In the genomic region with DNA sequence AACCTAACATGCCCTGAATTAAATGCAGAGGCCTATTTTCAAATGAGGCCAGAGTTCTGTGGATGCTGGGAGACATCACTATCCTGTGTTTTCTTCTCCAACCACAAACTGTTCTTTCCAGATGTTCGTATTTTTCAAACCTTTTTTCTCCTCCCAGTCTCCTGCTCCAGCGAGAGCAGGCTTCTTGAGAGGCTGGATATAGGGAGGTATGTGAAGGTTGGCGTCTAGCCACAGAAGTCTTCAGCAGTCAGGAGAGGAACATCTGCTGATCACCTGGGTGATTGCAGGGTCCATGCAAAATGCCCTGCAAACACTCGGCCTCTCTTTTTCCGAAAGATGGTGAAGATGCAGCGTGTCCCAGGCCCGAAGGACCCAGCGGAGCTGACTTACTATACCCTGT, we compare ENCODE assay signal across 14 cellular contexts.
A peak's percentile ranks its signal among the peaks of the same experiment; 100 is the strongest.
DNase-seq lines count a peak whose midpoint lies in the region; TF ChIP-seq lines count a peak whose summit lies in the region.
"Had no signal": no experiment of that assay in that cellular context is flagged by ENCODE, and none has a peak within 500 bp of the region (broad histone marks: within the 10 kb centered on the region; RNA-seq: fewer than 3 reads in every experiment).

No MANE protein-coding gene starts in this region.

- H3K4me3 Mint-ChIP-seq in activated naive CD8-positive, alpha-beta T cell treated with anti-CD3 and anti-CD28 coated beads for 36 hours, result no peak overlapping the region
- H3K4me3 Mint-ChIP-seq: CD8-positive, alpha-beta memory T cell had no signal

- H3K9me3 Mint-ChIP-seq in activated naive CD8-positive, alpha-beta T cell treated with anti-CD3 and anti-CD28 coated beads for 36 hours, result no peaks in the 10 kb centered on the region

- H3K4me1 Mint-ChIP-seq in activated naive CD8-positive, alpha-beta T cell treated with anti-CD3 and anti-CD28 coated beads for 36 hours, result no peaks in the 10 kb centered on the region
- H3K4me1 Mint-ChIP-seq: CD8-positive, alpha-beta memory T cell had no signal

- DNase-seq in AG10803 (ENCODE audit: low read depth) (peak; percentile 83), GM04504 (ENCODE audit: low read depth) (peak; percentile 24), NCI-H2171 (lab: John Stamatoyannopoulos, UW) (peak; percentile 28), fibroblast of mammary gland (ENCODE audit: low read depth) (peak; percentile 11), ureter (ENCODE audit: low spot score) (no peak), GOT3 (lab: John Stamatoyannopoulos, UW) (no peak)
- no peak for DNase-seq in activated naive CD8-positive, alpha-beta T cell treated with anti-CD3 and anti-CD28 coated beads for 36 hours
- DNase-seq: AML-193; Caco-2; CD8-positive, alpha-beta memory T cell; GM23248; H7 had no signal

- no peak overlapping the region for H3K4me3 ChIP-seq in AG10803 (ENCODE audit: low read length)
- H3K4me3 ChIP-seq in fibroblast of mammary gland (ENCODE audit: control insufficient read depth, low read depth, low read length), result no peak overlapping the region
- H3K4me3 ChIP-seq: A549, BLaER1, GM23248 had no signal

- H3K27me3 Mint-ChIP-seq in activated naive CD8-positive, alpha-beta T cell treated with anti-CD3 and anti-CD28 coated beads for 36 hours, result peaks cover under 1% of the 10 kb centered on the region

- TF ChIP-seq CTCF in AG10803 (conservative IDR thresholded peaks at IDR 0.05; ENCODE audit: low read length), result no peak
- no peak for TF ChIP-seq CTCF in fibroblast of mammary gland (conservative IDR thresholded peaks at IDR 0.05; ENCODE audit: control insufficient read depth, insufficient read depth, low read depth, low read length)

- H3K36me3 Mint-ChIP-seq in activated naive CD8-positive, alpha-beta T cell treated with anti-CD3 and anti-CD28 coated beads for 36 hours, result no peaks in the 10 kb centered on the region
- H3K36me3 Mint-ChIP-seq: CD8-positive, alpha-beta memory T cell had no signal

- no peak overlapping the region for H3K27ac Mint-ChIP-seq in activated naive CD8-positive, alpha-beta T cell treated with anti-CD3 and anti-CD28 coated beads for 36 hours
- H3K27ac Mint-ChIP-seq: CD8-positive, alpha-beta memory T cell had no signal

Comparison
In these comparisons a context has a peak if more than half of its experiments do, and no peak if none do; other contexts are left out.
1. DNase-seq: peak in AG10803 (single experiment), GM04504 (single experiment), NCI-H2171 (single experiment) and fibroblast of mammary gland (single experiment); none in ureter (single experiment), GOT3 (single experiment) and activated naive CD8-positive, alpha-beta T cell treated with anti-CD3 and anti-CD28 coated beads for 36 hours (single experiment).